ENCODE assay signal across 8 cellular contexts in genomic region chr9:125261501-125262216, GRCh38.
A peak's percentile ranks its signal among the peaks of the same experiment; 100 is the strongest.
DNase-seq lines count a peak whose midpoint lies in the region; ATAC-seq and TF ChIP-seq lines count a peak whose summit lies in the region.

Gene GAPVD1 (plus strand): TSS chr9:125261826. CDS start chr9:125298922, 37,096 bp downstream.

- H3K9ac ChIP-seq in HUES6 (ENCODE audit: low read length), result peak within 1 kb of the TSS; percentile 87
- H3K9ac ChIP-seq in OCI-LY3 (ENCODE audit: low read length), result peak within 1 kb of the TSS; percentile 89

- peak within 1 kb of the TSS; percentile 99 for H3K4me3 ChIP-seq in HUES6 (ENCODE audit: low read depth, low read length)
- peak within 1 kb of the TSS; percentile 96 for H3K4me3 ChIP-seq in OCI-LY3 (ENCODE audit: low read length)

- H3K4me1 ChIP-seq in HUES6 (ENCODE audit: control insufficient read depth, insufficient read depth, low read length), result no peaks in the 10 kb centered on the region; the same call in 1 of the 2 replicates
- peaks cover 27% of the 10 kb centered on the region for H3K4me1 ChIP-seq in OCI-LY3 (ENCODE audit: low read length)

- peaks cover 47% of the 10 kb centered on the region for H3K79me2 ChIP-seq in OCI-LY3 (ENCODE audit: low read length)

- H3K27me3 ChIP-seq in HUES6 (ENCODE audit: control insufficient read depth, insufficient read depth, low read length), result no peaks in the 10 kb centered on the region
- no peaks in the 10 kb centered on the region for H3K27me3 ChIP-seq in OCI-LY3 (ENCODE audit: low read depth, low read length)

- TF ChIP-seq CTCF in OCI-LY3 (IDR thresholded peaks at IDR 0.05; ENCODE audit: low read depth, low read length), result peak; percentile 32

- H3K36me3 ChIP-seq in HUES6 (ENCODE audit: control insufficient read depth, insufficient read depth, low read length) (peaks cover 4% of the 10 kb centered on the region; the same call in 1 of the 2 replicates), OCI-LY3 (replicated peaks; ENCODE audit: low read depth, low read length) (peaks cover 7% of the 10 kb centered on the region)

- H3K4me2 ChIP-seq in OCI-LY3 (ENCODE audit: low read length), result peak within 1 kb of the TSS; percentile 80

- H4K20me1 ChIP-seq in OCI-LY3 (ENCODE audit: insufficient read depth, low read length), result peaks cover 22% of the 10 kb centered on the region; the same call in 1 of the 2 replicates

- ATAC-seq in GM21423 (IDR thresholded peaks at IDR 0.05; ENCODE audit: unreplicated experiment), result peak; percentile 93

- peak; percentile 73 for DNase-seq in DMS 273 treated with DMSO at 0.1 percent for 48 hours (lab: John Stamatoyannopoulos, UW)
- DNase-seq in activated CD8-positive, alpha-beta memory T cell treated with anti-CD3 and anti-CD28 coated beads, Interleukin-2, amount 50 U/mL, for 48 hours, result peak; percentile 97
- DNase-seq in epidermal melanocyte (ENCODE audit: insufficient read length, low spot score), result peak; percentile 97
- peak; percentile 84 for DNase-seq in middle frontal gyrus (ENCODE audit: extremely low spot score, low spot score)
- DNase-seq in stimulated activated CD8-positive, alpha-beta memory T cell treated with anti-CD3 and anti-CD28 coated beads, Interleukin-2, amount 100 ng/mL, for 48 hours (ENCODE audit: low read depth in 2 of 2), result peak; percentile 84

- H2AFZ ChIP-seq in OCI-LY3 (ENCODE audit: low read depth, low read length), result peak within 1 kb of the TSS; percentile 99

- H3K27ac ChIP-seq in HUES6 (ENCODE audit: low read depth, low read length) (peak within 1 kb of the TSS; percentile 55; the same call in 1 of the 2 replicates), OCI-LY3 (ENCODE audit: low read length) (peak within 1 kb of the TSS; percentile 92)

- H3K9me3 ChIP-seq in HUES6 (ENCODE audit: control insufficient read depth, insufficient read depth, low read depth, low read length), result no peaks in the 10 kb centered on the region
- H3K9me3 ChIP-seq in OCI-LY3 (ENCODE audit: insufficient read depth, low read length), result 0 out of 2 replicates have a peak, but pooled peaks cover 3% of the 10 kb centered on the region

Comparison
In these comparisons a context has a peak if more than half of its experiments do, and no peak if none do; other contexts are left out.
1. Peak in every context shown above with its lines: DNase-seq, ATAC-seq, H3K4me3 ChIP-seq and H3K27ac ChIP-seq.